25 cellular contexts compared by ENCODE assay signal in the genomic region with DNA sequence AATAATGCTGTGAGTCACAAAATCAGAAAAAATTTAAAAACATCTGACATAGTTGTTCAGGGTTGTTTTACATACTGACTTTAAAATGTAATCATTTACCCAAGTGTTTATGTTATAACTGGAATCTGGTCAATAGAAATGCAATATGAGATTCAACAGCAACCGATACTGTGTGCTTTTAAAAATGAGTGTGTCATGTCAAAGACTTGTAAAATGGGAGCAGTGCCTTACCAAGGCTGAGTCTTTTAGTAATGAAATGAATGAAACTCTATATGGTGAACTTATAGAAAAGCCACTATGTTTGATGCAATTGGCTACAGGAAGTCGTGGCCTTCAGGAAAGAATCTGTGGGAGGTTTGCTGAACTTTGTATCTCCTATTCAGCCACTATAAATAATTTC.
DNase-seq lines count a peak whose midpoint lies in the region; ATAC-seq and TF ChIP-seq lines count a peak whose summit lies in the region.
"Had no signal": no experiment of that assay in that cellular context is flagged by ENCODE, and none has a peak within 500 bp of the region (broad histone marks: within the 10 kb centered on the region; RNA-seq: fewer than 3 reads in every experiment).

No MANE protein-coding gene starts in this region.

- POLR2A ChIA-PET in activated CD4-positive, alpha-beta T cell treated with anti-CD3 and anti-CD28 coated beads for 36 hours (lab: Charles Lee) = no interaction called here

- no peak overlapping the region for H3K27ac ChIP-seq in smooth muscle cell (ENCODE audit: low read depth)
- H3K27ac ChIP-seq: HL-60, lower lobe of right lung, prostate gland, RWPE1, skin epidermis, WERI-Rb-1 had no signal

- DNase-seq in activated CD4-positive, alpha-beta T cell treated with anti-CD3 and anti-CD28 coated beads for 36 hours = no peak
- no peak for DNase-seq in activated CD4-positive, alpha-beta T cell treated with anti-CD3 and anti-CD28 coated beads, Interleukin-2, amount 50 U/mL, for 48 hours
- DNase-seq in adipocyte (ENCODE audit: low read depth) (peak; percentile 41), foreskin fibroblast (peak; percentile 32 to 52), smooth muscle cell (lab: John Stamatoyannopoulos, UW; ENCODE audit: unreplicated experiment) (no peak), NCI-H446 (lab: John Stamatoyannopoulos, UW) (no peak), HUDEP-2 (lab: John Stamatoyannopoulos, UW; ENCODE audit: unreplicated experiment in 76 of 76) (no peak), left lobe of liver (ENCODE audit: low spot score) (no peak)
- DNase-seq: 8988T; activated CD4-positive, alpha-beta T cell treated with anti-CD3 and anti-CD28 coated beads, Interleukin-2, amount 10 ng/mL, durations not matched to agents 7 days and 5 days; activated naive CD4-positive, alpha-beta T cell treated with anti-CD3 and anti-CD28 coated beads, Interleukin-2, amount 10 ng/mL, durations not matched to agents 7 days and 5 days; BE2C; DMS79; lower lobe of right lung; NCI-H1092 treated with DMSO at 0.1 percent for 48 hours; NCI-H1930; NCI-H526 treated with DMSO at 0.1 percent for 48 hours; stimulated activated CD4-positive, alpha-beta T cell treated with anti-CD3 and anti-CD28 coated beads, Interleukin-2, amount 100 ng/mL, for 24 hours; WERI-Rb-1 had no signal

- H3K9ac ChIP-seq in adipocyte (ENCODE audit: low read length) (no peak overlapping the region), smooth muscle cell (ENCODE audit: low read depth) (no peak overlapping the region)

- no peak overlapping the region for H3K4me2 ChIP-seq in smooth muscle cell

- H2AFZ ChIP-seq in smooth muscle cell (ENCODE audit: low read depth) = peak overlapping the region; percentile 42

- intact Hi-C loops in activated CD4-positive, alpha-beta T cell treated with anti-CD3 and anti-CD28 coated beads for 36 hours (cut with DNase I, micrococcal nuclease) = no loop called here

- no peak overlapping the region for H3K4me3 Mint-ChIP-seq in activated CD4-positive, alpha-beta T cell treated with anti-CD3 and anti-CD28 coated beads for 36 hours
- H3K4me3 Mint-ChIP-seq: activated CD4-positive, alpha-beta T cell treated with anti-CD3 and anti-CD28 coated beads, Interleukin-2, amount 10 ng/mL, durations not matched to agents 7 days and 5 days; activated naive CD4-positive, alpha-beta T cell treated with anti-CD3 and anti-CD28 coated beads, Interleukin-2, amount 10 ng/mL, durations not matched to agents 7 days and 5 days; central memory CD8-positive, alpha-beta T cell had no signal

- H3K27me3 ChIP-seq in adipocyte (replicated peaks; ENCODE audit: control insufficient read depth, insufficient read depth, low read length) (no peaks in the 10 kb centered on the region), smooth muscle cell (ENCODE audit: low read depth) (no peaks in the 10 kb centered on the region)
- H3K27me3 ChIP-seq: BE2C had no signal

- no peaks in the 10 kb centered on the region for H3K27me3 Mint-ChIP-seq in activated CD4-positive, alpha-beta T cell treated with anti-CD3 and anti-CD28 coated beads for 36 hours
- H3K27me3 Mint-ChIP-seq: activated CD4-positive, alpha-beta T cell treated with anti-CD3 and anti-CD28 coated beads, Interleukin-2, amount 10 ng/mL, durations not matched to agents 7 days and 5 days; activated naive CD4-positive, alpha-beta T cell treated with anti-CD3 and anti-CD28 coated beads, Interleukin-2, amount 10 ng/mL, durations not matched to agents 7 days and 5 days; central memory CD8-positive, alpha-beta T cell had no signal

- no peaks in the 10 kb centered on the region for H3K9me3 Mint-ChIP-seq in activated CD4-positive, alpha-beta T cell treated with anti-CD3 and anti-CD28 coated beads for 36 hours (ENCODE audit: low read depth)
- H3K9me3 Mint-ChIP-seq: activated CD4-positive, alpha-beta T cell treated with anti-CD3 and anti-CD28 coated beads, Interleukin-2, amount 10 ng/mL, durations not matched to agents 7 days and 5 days; activated naive CD4-positive, alpha-beta T cell treated with anti-CD3 and anti-CD28 coated beads, Interleukin-2, amount 10 ng/mL, durations not matched to agents 7 days and 5 days; central memory CD8-positive, alpha-beta T cell had no signal

- peak; percentile 51 for ATAC-seq in activated CD4-positive, alpha-beta T cell treated with anti-CD3 and anti-CD28 coated beads for 36 hours
- ATAC-seq in left lobe of liver = no peak
- ATAC-seq: GM12878, lower lobe of right lung had no signal

- H3K4me3 ChIP-seq in adipocyte (ENCODE audit: low read length) (no peak overlapping the region), foreskin fibroblast (ENCODE audit: low read depth in 1 of 2, low read length in 2 of 2) (no peak overlapping the region), smooth muscle cell (no peak overlapping the region)
- H3K4me3 ChIP-seq: GM12878, lower lobe of right lung, prostate gland, skin epidermis had no signal

- no peaks in the 10 kb centered on the region for H3K36me3 ChIP-seq in adipocyte (ENCODE audit: control insufficient read depth, insufficient read depth, low read length, severe bottlenecking)
- no peaks in the 10 kb centered on the region for H3K36me3 ChIP-seq in smooth muscle cell (ENCODE audit: low read depth)
- H3K36me3 ChIP-seq: BE2C, lower lobe of right lung, prostate gland, WERI-Rb-1 had no signal

- no peaks in the 10 kb centered on the region for H3K9me3 ChIP-seq in adipocyte (ENCODE audit: control insufficient read depth, low read length)
- no peaks in the 10 kb centered on the region for H3K9me3 ChIP-seq in smooth muscle cell (replicated peaks; ENCODE audit: low read depth)
- H3K9me3 ChIP-seq: BE2C, lower lobe of right lung, prostate gland had no signal

- no peaks in the 10 kb centered on the region for H3K4me1 Mint-ChIP-seq in activated CD4-positive, alpha-beta T cell treated with anti-CD3 and anti-CD28 coated beads for 36 hours
- H3K4me1 Mint-ChIP-seq: activated naive CD4-positive, alpha-beta T cell treated with anti-CD3 and anti-CD28 coated beads, Interleukin-2, amount 10 ng/mL, durations not matched to agents 7 days and 5 days; central memory CD8-positive, alpha-beta T cell had no signal

- no peaks in the 10 kb centered on the region for H4K20me1 ChIP-seq in smooth muscle cell (ENCODE audit: low read depth)

- TF ChIP-seq CTCF in foreskin fibroblast (IDR thresholded peaks at IDR 0.05; ENCODE audit: low read depth, low read length) = no peak
- no peak for TF ChIP-seq CTCF in smooth muscle cell (IDR thresholded peaks at IDR 0.05; ENCODE audit: borderline replicate concordance, insufficient read depth, poor library complexity, severe bottlenecking)

- H3F3A ChIP-seq in smooth muscle cell (ENCODE audit: low read depth) = no peaks in the 10 kb centered on the region

- peaks cover 23% of the 10 kb centered on the region for H3K4me1 ChIP-seq in adipocyte (ENCODE audit: control insufficient read depth, insufficient read depth, low read length)
- H3K4me1 ChIP-seq in smooth muscle cell (ENCODE audit: low read depth) = no peaks in the 10 kb centered on the region
- H3K4me1 ChIP-seq: lower lobe of right lung, prostate gland had no signal

- WGBS in smooth muscle cell (ENCODE audit: low lambda C conversion rate) = 60% methylated on average over 2 of the region's 2 CpGs

- H3K79me2 ChIP-seq in smooth muscle cell (ENCODE audit: low read depth) = no peaks in the 10 kb centered on the region

- CTCF ChIA-PET in activated CD4-positive, alpha-beta T cell treated with anti-CD3 and anti-CD28 coated beads for 36 hours (lab: Charles Lee) = no interaction called here

- H3K27ac Mint-ChIP-seq in activated CD4-positive, alpha-beta T cell treated with anti-CD3 and anti-CD28 coated beads for 36 hours = no peak overlapping the region
- H3K27ac Mint-ChIP-seq: activated CD4-positive, alpha-beta T cell treated with anti-CD3 and anti-CD28 coated beads, Interleukin-2, amount 10 ng/mL, durations not matched to agents 7 days and 5 days; activated naive CD4-positive, alpha-beta T cell treated with anti-CD3 and anti-CD28 coated beads, Interleukin-2, amount 10 ng/mL, durations not matched to agents 7 days and 5 days had no signal

- peaks cover 5% of the 10 kb centered on the region for H3K36me3 Mint-ChIP-seq in activated CD4-positive, alpha-beta T cell treated with anti-CD3 and anti-CD28 coated beads for 36 hours (ENCODE audit: low read depth)

Comparison
In these comparisons a context has a peak if more than half of its experiments do, and no peak if none do; other contexts are left out.
1. DNase-seq: peak in adipocyte (single experiment) and foreskin fibroblast (2 of 2); none in activated CD4-positive, alpha-beta T cell treated with anti-CD3 and anti-CD28 coated beads for 36 hours (single experiment), activated CD4-positive, alpha-beta T cell treated with anti-CD3 and anti-CD28 coated beads, Interleukin-2, amount 50 U/mL, for 48 hours (0 of 2), smooth muscle cell (single experiment), NCI-H446 (0 of 2), HUDEP-2 (0 of 76) and left lobe of liver (single experiment).